ENCODE assay signal across 9 cellular contexts in genomic region chr13:106917024-106917491, GRCh38.
DNase-seq lines count a peak whose midpoint lies in the region; ATAC-seq and TF ChIP-seq lines count a peak whose summit lies in the region.
"Had no signal": no experiment of that assay in that cellular context is flagged by ENCODE, and none has a peak within 500 bp of the region (broad histone marks: within the 10 kb centered on the region; RNA-seq: fewer than 3 reads in every experiment).

No MANE protein-coding gene starts in this region.

- H3K9me3 Mint-ChIP-seq in activated naive CD8-positive, alpha-beta T cell treated with anti-CD3 and anti-CD28 coated beads, Interleukin-2, amount 10 ng/mL, durations not matched to agents 7 days and 5 days: no peaks in the 10 kb centered on the region

- peak overlapping the region; percentile 35 for H3K4me3 Mint-ChIP-seq in activated naive CD8-positive, alpha-beta T cell treated with anti-CD3 and anti-CD28 coated beads, Interleukin-2, amount 10 ng/mL, durations not matched to agents 7 days and 5 days

- H3K27me3 ChIP-seq in left ventricle myocardium inferior (ENCODE audit: low read depth) (peaks cover 13% of the 10 kb centered on the region), prostate gland (replicated peaks; ENCODE audit: insufficient read depth) (no peaks in the 10 kb centered on the region)
- H3K27me3 ChIP-seq: body of pancreas had no signal

- peaks cover 25% of the 10 kb centered on the region for H3K27me3 Mint-ChIP-seq in activated naive CD8-positive, alpha-beta T cell treated with anti-CD3 and anti-CD28 coated beads, Interleukin-2, amount 10 ng/mL, durations not matched to agents 7 days and 5 days

- no peaks in the 10 kb centered on the region for H3K36me3 Mint-ChIP-seq in activated naive CD8-positive, alpha-beta T cell treated with anti-CD3 and anti-CD28 coated beads, Interleukin-2, amount 10 ng/mL, durations not matched to agents 7 days and 5 days

- H3K27ac ChIP-seq in left ventricle myocardium inferior (replicated peaks) (peak overlapping the region; percentile 91), prostate gland (peak overlapping the region; percentile 60 to 74)

- no peak for TF ChIP-seq POLR2A in prostate gland (IDR thresholded peaks at IDR 0.05)

- POLR2A ChIA-PET in activated naive CD8-positive, alpha-beta T cell treated with anti-CD3 and anti-CD28 coated beads, Interleukin-2, amount 10 ng/mL, durations not matched to agents 7 days and 5 days (lab: Charles Lee): no interaction called here

- peak overlapping the region; percentile 67 for H3K4me3 ChIP-seq in left ventricle myocardium inferior
- peak overlapping the region; percentile 42 for H3K4me3 ChIP-seq in prostate gland

- peaks cover 4% of the 10 kb centered on the region for H3K4me1 Mint-ChIP-seq in activated naive CD8-positive, alpha-beta T cell treated with anti-CD3 and anti-CD28 coated beads, Interleukin-2, amount 10 ng/mL, durations not matched to agents 7 days and 5 days

- intact Hi-C loops in left ventricle myocardium inferior (cut with micrococcal nuclease): no loop called here
- intact Hi-C loops in prostate gland (cut with DNase I): loop anchor here (10.0 kb wide), 2 partner anchors 208 to 382 kb away; partner anchors contain the start of gene EFNB2

- peak; percentile 27 for DNase-seq in AG20443 (ENCODE audit: low spot score)
- no peak for DNase-seq in activated naive CD8-positive, alpha-beta T cell treated with anti-CD3 and anti-CD28 coated beads, Interleukin-2, amount 10 ng/mL, durations not matched to agents 7 days and 5 days
- peak; percentile 33 for DNase-seq in left ventricle myocardium inferior
- DNase-seq in prostate gland (ENCODE audit: low spot score): no peak
- DNase-seq in activated T-cell treated with anti-CD3 and anti-CD28 coated beads for 4 hours: no peak
- DNase-seq in NCI-H526 (lab: John Stamatoyannopoulos, UW): no peak
- DNase-seq in T-helper 1 cell: no peak

- ATAC-seq in activated naive CD8-positive, alpha-beta T cell treated with anti-CD3 and anti-CD28 coated beads, Interleukin-2, amount 10 ng/mL, durations not matched to agents 7 days and 5 days (ENCODE audit: low read depth): no peak
- ATAC-seq in GM21528 (IDR thresholded peaks at IDR 0.05; ENCODE audit: low FRiP score, unreplicated experiment): no peak

- peaks cover 27% of the 10 kb centered on the region for H3K4me1 ChIP-seq in left ventricle myocardium inferior
- no peaks in the 10 kb centered on the region for H3K4me1 ChIP-seq in prostate gland (replicated peaks)
- H3K4me1 ChIP-seq: body of pancreas had no signal

- no peak overlapping the region for H3K27ac Mint-ChIP-seq in activated naive CD8-positive, alpha-beta T cell treated with anti-CD3 and anti-CD28 coated beads, Interleukin-2, amount 10 ng/mL, durations not matched to agents 7 days and 5 days

- no peaks in the 10 kb centered on the region for H3K36me3 ChIP-seq in left ventricle myocardium inferior
- H3K36me3 ChIP-seq in prostate gland: no peaks in the 10 kb centered on the region

- WGBS in prostate gland: 40% methylated on average over 22 of the region's 28 CpGs

- H3K9me3 ChIP-seq in left ventricle myocardium inferior (replicated peaks) (no peaks in the 10 kb centered on the region), prostate gland (no peaks in the 10 kb centered on the region)
- H3K9me3 ChIP-seq: body of pancreas had no signal

- TF ChIP-seq CTCF in left ventricle myocardium inferior (IDR thresholded peaks at IDR 0.05; ENCODE audit: borderline replicate concordance) (no peak), prostate gland (IDR thresholded peaks at IDR 0.05) (no peak)

Comparison
In these comparisons a context has a peak if more than half of its experiments do, and no peak if none do; other contexts are left out.
1. DNase-seq: peak in AG20443 (single experiment) and left ventricle myocardium inferior (single experiment); none in activated naive CD8-positive, alpha-beta T cell treated with anti-CD3 and anti-CD28 coated beads, Interleukin-2, amount 10 ng/mL, durations not matched to agents 7 days and 5 days (single experiment), prostate gland (single experiment), activated T-cell treated with anti-CD3 and anti-CD28 coated beads for 4 hours (single experiment), NCI-H526 (0 of 2) and T-helper 1 cell (0 of 5).